In genomic region chr12:49548822-49549648, GRCh38 we compare ENCODE assay signal across 8 cellular contexts. TPM values are rescaled to one million over a fixed set of nuclear protein-coding genes. Genes with fewer than 3 reads are reported as not detected.
DNase-seq lines count a peak whose midpoint lies in the region; ATAC-seq lines count a peak whose summit lies in the region.

No MANE protein-coding gene starts in this region.

- peak overlapping the region; percentile 26 for H3K4me3 ChIP-seq in iPS-18c (ENCODE audit: insufficient read depth, low read depth, low read length)

- no peaks in the 10 kb centered on the region for H3K36me3 Mint-ChIP-seq in activated naive CD8-positive, alpha-beta T cell treated with anti-CD3 and anti-CD28 coated beads for 36 hours

- peaks cover 4% of the 10 kb centered on the region for H3K27me3 Mint-ChIP-seq in activated naive CD8-positive, alpha-beta T cell treated with anti-CD3 and anti-CD28 coated beads for 36 hours

- peak overlapping the region; percentile 83 for H3K27ac Mint-ChIP-seq in activated naive CD8-positive, alpha-beta T cell treated with anti-CD3 and anti-CD28 coated beads for 36 hours

- H3K4me3 Mint-ChIP-seq in activated naive CD8-positive, alpha-beta T cell treated with anti-CD3 and anti-CD28 coated beads for 36 hours = peak overlapping the region; percentile 83

- peaks cover 30% of the 10 kb centered on the region for H3K4me1 Mint-ChIP-seq in activated naive CD8-positive, alpha-beta T cell treated with anti-CD3 and anti-CD28 coated beads for 36 hours

- H3K9me3 ChIP-seq in iPS-18c (ENCODE audit: control insufficient read depth, insufficient read depth, low read length) = peaks cover 3% of the 10 kb centered on the region

- H3K9me3 Mint-ChIP-seq in activated naive CD8-positive, alpha-beta T cell treated with anti-CD3 and anti-CD28 coated beads for 36 hours = no peaks in the 10 kb centered on the region

- ATAC-seq in stimulated activated naive CD8-positive, alpha-beta T cell treated with anti-CD3 and anti-CD28 coated beads, Interleukin-15, Interleukin-2, amounts not matched to agents 100 U/mL and 50 U/mL, for 24 hours = peak; percentile 38
- ATAC-seq in HG03342 (IDR thresholded peaks at IDR 0.05; ENCODE audit: unreplicated experiment) (no peak), GM21723 (IDR thresholded peaks at IDR 0.05; ENCODE audit: unreplicated experiment) (no peak)

- DNase-seq in NCI-H748 (lab: John Stamatoyannopoulos, UW; ENCODE audit: unreplicated experiment) (peak; percentile 28), NCI-H748 treated with DMSO at 0.1 percent for 48 hours (lab: John Stamatoyannopoulos, UW) (no peak), SIG-M5 treated with dmso at 0.1 percent for 504 hours (lab: John Stamatoyannopoulos, UW; ENCODE audit: unreplicated experiment) (no peak)
- peak; percentile 52 for DNase-seq in activated naive CD8-positive, alpha-beta T cell treated with anti-CD3 and anti-CD28 coated beads for 36 hours
- DNase-seq in stimulated activated naive CD8-positive, alpha-beta T cell treated with anti-CD3 and anti-CD28 coated beads, Interleukin-15, Interleukin-2, amounts not matched to agents 100 U/mL and 50 U/mL, for 24 hours = peak; percentile 57

RNA-seq across cellular contexts. Expression of gene KCNH3, which starts 10.2 kb away (rescaled TPM):
- 10 to 100 TPM; 10.2 to 10.9 TPM for total RNA-seq in activated naive CD8-positive, alpha-beta T cell treated with anti-CD3 and anti-CD28 coated beads for 36 hours

RNA-seq across cellular contexts. Expression of gene MCRS1, which starts 18.9 kb away (rescaled TPM):
- 10 to 100 TPM; 73.6 to 78.2 TPM for total RNA-seq in activated naive CD8-positive, alpha-beta T cell treated with anti-CD3 and anti-CD28 coated beads for 36 hours

RNA-seq across cellular contexts. Expression of gene FAM186B, which starts 56.4 kb away (rescaled TPM):
- under 1 TPM; 0.14 to 0.41 TPM for total RNA-seq in activated naive CD8-positive, alpha-beta T cell treated with anti-CD3 and anti-CD28 coated beads for 36 hours

Comparison
In these comparisons a context has a peak if more than half of its experiments do, and no peak if none do; other contexts are left out.
1. DNase-seq: peak in NCI-H748 (single experiment), activated naive CD8-positive, alpha-beta T cell treated with anti-CD3 and anti-CD28 coated beads for 36 hours (single experiment) and stimulated activated naive CD8-positive, alpha-beta T cell treated with anti-CD3 and anti-CD28 coated beads, Interleukin-15, Interleukin-2, amounts not matched to agents 100 U/mL and 50 U/mL, for 24 hours (single experiment); none in NCI-H748 treated with DMSO at 0.1 percent for 48 hours (single experiment) and SIG-M5 treated with dmso at 0.1 percent for 504 hours (single experiment).